In genomic region chr11:76773921-76774361, GRCh38 we compare ENCODE assay signal across 17 cellular contexts. TPM values are rescaled to one million over a fixed set of nuclear protein-coding genes. Genes with fewer than 3 reads are reported as not detected.
DNase-seq lines count a peak whose midpoint lies in the region; ATAC-seq and TF ChIP-seq lines count a peak whose summit lies in the region.
"Had no signal": no experiment of that assay in that cellular context is flagged by ENCODE, and none has a peak within 500 bp of the region (broad histone marks: within the 10 kb centered on the region; RNA-seq: fewer than 3 reads in every experiment).

No MANE protein-coding gene starts in this region.

- CTCF ChIA-PET in activated CD4-positive, alpha-beta T cell treated with anti-CD3 and anti-CD28 coated beads for 36 hours (lab: Charles Lee), result interaction anchor here (0.7 to 0.8 kb wide), 2 partner anchors 43 to 52 kb away, joined by 3 read pairs; no protein-coding TSS in a partner anchor

- H3K27ac ChIP-seq in esophagus squamous epithelium, result peak overlapping the region; percentile 57 to 86 (median 84)
- peak overlapping the region; percentile 78 to 79 for H3K27ac ChIP-seq in prostate gland
- H3K27ac ChIP-seq: brain microvascular endothelial cell, WERI-Rb-1 had no signal

- no peak overlapping the region for H3K4me3 Mint-ChIP-seq in activated CD4-positive, alpha-beta T cell treated with anti-CD3 and anti-CD28 coated beads for 36 hours
- H3K4me3 Mint-ChIP-seq in glutamatergic neuron (ENCODE audit: unreplicated experiment), result no peak overlapping the region

- H3K27ac Mint-ChIP-seq in activated CD4-positive, alpha-beta T cell treated with anti-CD3 and anti-CD28 coated beads for 36 hours, result peak overlapping the region; percentile 25
- H3K27ac Mint-ChIP-seq in glutamatergic neuron (ENCODE audit: unreplicated experiment), result no peak overlapping the region

- H3K27me3 Mint-ChIP-seq in activated CD4-positive, alpha-beta T cell treated with anti-CD3 and anti-CD28 coated beads for 36 hours, result peaks cover 16% of the 10 kb centered on the region
- H3K27me3 Mint-ChIP-seq in glutamatergic neuron (ENCODE audit: unreplicated experiment), result peaks cover 2% of the 10 kb centered on the region

- TF ChIP-seq POLR2A in esophagus squamous epithelium (IDR thresholded peaks at IDR 0.05), result no peak
- no peak for TF ChIP-seq POLR2A in prostate gland (IDR thresholded peaks at IDR 0.05)

- TF ChIP-seq CTCF in esophagus squamous epithelium (IDR thresholded peaks at IDR 0.05), result no peak
- TF ChIP-seq CTCF in prostate gland (IDR thresholded peaks at IDR 0.05), result no peak
- TF ChIP-seq CTCF in glutamatergic neuron (IDR thresholded peaks at IDR 0.05; ENCODE audit: partially characterized antibody, unreplicated experiment), result no peak

- no peaks in the 10 kb centered on the region for H3K27me3 ChIP-seq in esophagus squamous epithelium
- no peaks in the 10 kb centered on the region for H3K27me3 ChIP-seq in prostate gland (replicated peaks; ENCODE audit: insufficient read depth)
- H3K27me3 ChIP-seq: brain microvascular endothelial cell had no signal

- POLR2A ChIA-PET in activated CD4-positive, alpha-beta T cell treated with anti-CD3 and anti-CD28 coated beads for 36 hours (lab: Charles Lee), result no interaction called here

- DNase-seq in activated CD4-positive, alpha-beta T cell treated with anti-CD3 and anti-CD28 coated beads for 36 hours, result no peak
- DNase-seq in activated CD4-positive, alpha-beta T cell treated with anti-CD3 and anti-CD28 coated beads, Interleukin-2, amount 50 U/mL, for 48 hours, result no peak
- DNase-seq in esophagus squamous epithelium (lab: John Stamatoyannopoulos, UW), result no peak
- peak; percentile 77 for DNase-seq in prostate gland (ENCODE audit: low spot score)
- no peak for DNase-seq in glutamatergic neuron
- DNase-seq in EL, result no peak
- no peak for DNase-seq in AG08395 (ENCODE audit: low spot score)
- DNase-seq in stimulated activated naive CD8-positive, alpha-beta T cell treated with anti-CD3 and anti-CD28 coated beads, Interleukin-15, Interleukin-2, amounts not matched to agents 100 U/mL and 50 U/mL, for 24 hours, result no peak
- DNase-seq: ACHN; activated naive CD4-positive, alpha-beta T cell; brain microvascular endothelial cell; COR-L47; effector CD8-positive, alpha-beta T cell; GOT3; NCI-H1048; trophoblast cell; WERI-Rb-1 had no signal

- 29 to 39% methylated on average over 1 to 2 of the region's 2 CpGs for WGBS in esophagus squamous epithelium, 2 donors
- 20% methylated on average over 2 of the region's 2 CpGs for WGBS in prostate gland

- ATAC-seq in activated CD4-positive, alpha-beta T cell treated with anti-CD3 and anti-CD28 coated beads for 36 hours, result no peak
- ATAC-seq in stimulated activated naive CD8-positive, alpha-beta T cell treated with anti-CD3 and anti-CD28 coated beads, Interleukin-15, Interleukin-2, amounts not matched to agents 100 U/mL and 50 U/mL, for 24 hours, result no peak

- H3K36me3 ChIP-seq in esophagus squamous epithelium, result no peaks in the 10 kb centered on the region
- H3K36me3 ChIP-seq in prostate gland, result no peaks in the 10 kb centered on the region
- H3K36me3 ChIP-seq: brain microvascular endothelial cell, WERI-Rb-1 had no signal

- intact Hi-C loops in activated CD4-positive, alpha-beta T cell treated with anti-CD3 and anti-CD28 coated beads for 36 hours (cut with DNase I, micrococcal nuclease), result no loop called here
- intact Hi-C loops in esophagus squamous epithelium (cut with DNase I), result no loop called here
- intact Hi-C loops in prostate gland (cut with DNase I), result no loop called here

- peaks cover 4% of the 10 kb centered on the region for H3K4me1 Mint-ChIP-seq in activated CD4-positive, alpha-beta T cell treated with anti-CD3 and anti-CD28 coated beads for 36 hours
- peaks cover 2% of the 10 kb centered on the region for H3K4me1 Mint-ChIP-seq in glutamatergic neuron (ENCODE audit: low read depth, unreplicated experiment)

- H3K9me3 Mint-ChIP-seq in activated CD4-positive, alpha-beta T cell treated with anti-CD3 and anti-CD28 coated beads for 36 hours (ENCODE audit: low read depth), result peaks cover 15% of the 10 kb centered on the region
- H3K9me3 Mint-ChIP-seq in glutamatergic neuron (ENCODE audit: unreplicated experiment), result peaks cover 10% of the 10 kb centered on the region

- peaks cover 0 to 21% (median 9%) of the 10 kb centered on the region in 3 donors for H3K9me3 ChIP-seq in esophagus squamous epithelium
- no peaks in the 10 kb centered on the region for H3K9me3 ChIP-seq in prostate gland

- H3K4me1 ChIP-seq in esophagus squamous epithelium, result peaks cover 41 to 63% (median 41%) of the 10 kb centered on the region in 3 donors
- H3K4me1 ChIP-seq in prostate gland (replicated peaks), result peaks cover 45% of the 10 kb centered on the region

- H3K36me3 Mint-ChIP-seq in activated CD4-positive, alpha-beta T cell treated with anti-CD3 and anti-CD28 coated beads for 36 hours (ENCODE audit: low read depth), result peaks cover 7% of the 10 kb centered on the region
- peaks cover 25% of the 10 kb centered on the region for H3K36me3 Mint-ChIP-seq in glutamatergic neuron (ENCODE audit: unreplicated experiment)

- H3K4me3 ChIP-seq in esophagus squamous epithelium, result no peak overlapping the region
- H3K4me3 ChIP-seq in prostate gland, result no peak overlapping the region

RNA-seq across cellular contexts. Expression of gene TSKU, which starts 9.2 kb away (rescaled TPM):
- total RNA-seq in activated CD4-positive, alpha-beta T cell treated with anti-CD3 and anti-CD28 coated beads for 36 hours, result 1 to 10 TPM; 8.0 to 8.3 TPM
- 10 to 100 TPM; 51.4 to 95.9 (median 88.4) TPM for total RNA-seq in esophagus squamous epithelium
- 10 to 100 TPM; 71.2 to 72.8 TPM for total RNA-seq in prostate gland
- 29.2 TPM for total RNA-seq in glutamatergic neuron (ENCODE audit: unreplicated experiment)
